Comparison of ENCODE assay signal across 17 cellular contexts in genomic region chr1:66532214-66532613, GRCh38. TPM values are rescaled to one million over a fixed set of nuclear protein-coding genes. Genes with fewer than 3 reads are reported as not detected.
DNase-seq lines count a peak whose midpoint lies in the region; ATAC-seq, FAIRE-seq and TF ChIP-seq lines count a peak whose summit lies in the region.
"Had no signal": no experiment of that assay in that cellular context is flagged by ENCODE, and none has a peak within 500 bp of the region (broad histone marks: within the 10 kb centered on the region; RNA-seq: fewer than 3 reads in every experiment).

No MANE protein-coding gene starts in this region.

- peaks cover 9% of the 10 kb centered on the region for H3K4me1 ChIP-seq in effector memory CD4-positive, alpha-beta T cell (ENCODE audit: control insufficient read depth, insufficient read depth, low read length, poor library complexity, severe bottlenecking)
- H3K4me1 ChIP-seq: Caco-2 had no signal

- CTCF ChIA-PET in activated CD4-positive, alpha-beta T cell treated with anti-CD3 and anti-CD28 coated beads for 36 hours (lab: Charles Lee) = interaction anchor here (0.6 to 1.1 kb wide), 4 partner anchors 26 to 78 kb away, joined by 3 to 6 read pairs (median 4); no protein-coding TSS in a partner anchor

- FAIRE-seq in frontal cortex (lab: Jason Lieb, UNC) = no peak
- FAIRE-seq: K562 had no signal

- no peak for ATAC-seq in activated CD4-positive, alpha-beta T cell treated with anti-CD3 and anti-CD28 coated beads for 36 hours
- no peak for ATAC-seq in memory B cell (ENCODE audit: low read depth)

- no peaks in the 10 kb centered on the region for H3K27me3 ChIP-seq in effector memory CD4-positive, alpha-beta T cell (replicated peaks; ENCODE audit: control insufficient read depth, insufficient read depth, low read length, poor library complexity, severe bottlenecking)

- no peak for DNase-seq in activated CD4-positive, alpha-beta T cell treated with anti-CD3 and anti-CD28 coated beads for 36 hours
- DNase-seq in activated CD4-positive, alpha-beta T cell treated with anti-CD3 and anti-CD28 coated beads for 1 hour = no peak
- no peak for DNase-seq in caudate nucleus (lab: John Stamatoyannopoulos, UW)
- DNase-seq in memory B cell (ENCODE audit: low spot score in 2 of 2) = no peak
- DNase-seq in GM20000 (ENCODE audit: low spot score) = no peak
- no peak for DNase-seq in frontal cortex (ENCODE audit: low spot score in 2 of 2)
- no peak for DNase-seq in effector memory CD4-positive, alpha-beta T cell
- DNase-seq: Caco-2; NCI-H1436; NCI-H524 treated with DMSO at 0.1 percent for 48 hours; RPMI8226; stimulated activated CD4-positive, alpha-beta T cell treated with anti-CD3 and anti-CD28 coated beads, Interleukin-2, amount 100 ng/mL, for 48 hours; T-helper 17 cell had no signal

- no peak for TF ChIP-seq CTCF in GM20000 (IDR thresholded peaks at IDR 0.05; ENCODE audit: extremely low read depth, missing control alignments)

- no peaks in the 10 kb centered on the region for H3K9me3 ChIP-seq in effector memory CD4-positive, alpha-beta T cell (ENCODE audit: control insufficient read depth, low read length)
- H3K9me3 ChIP-seq: Caco-2 had no signal

- no peaks in the 10 kb centered on the region for H3K9me3 Mint-ChIP-seq in activated CD4-positive, alpha-beta T cell treated with anti-CD3 and anti-CD28 coated beads for 36 hours (ENCODE audit: low read depth)
- H3K9me3 Mint-ChIP-seq in memory B cell = no peaks in the 10 kb centered on the region
- H3K9me3 Mint-ChIP-seq: activated naive CD4-positive, alpha-beta T cell treated with anti-CD3 and anti-CD28 coated beads, Interleukin-2, amount 50 U/mL, for 72 hours had no signal

- peak overlapping the region; percentile 76 for H3K4me3 Mint-ChIP-seq in activated CD4-positive, alpha-beta T cell treated with anti-CD3 and anti-CD28 coated beads for 36 hours
- peak overlapping the region; percentile 3 for H3K4me3 Mint-ChIP-seq in memory B cell

- H3K27me3 Mint-ChIP-seq in activated CD4-positive, alpha-beta T cell treated with anti-CD3 and anti-CD28 coated beads for 36 hours = peaks cover 35% of the 10 kb centered on the region
- peaks cover 24% of the 10 kb centered on the region for H3K27me3 Mint-ChIP-seq in memory B cell

- intact Hi-C loops in activated CD4-positive, alpha-beta T cell treated with anti-CD3 and anti-CD28 coated beads for 36 hours (cut with DNase I, micrococcal nuclease) = loop anchor here (10.0 kb wide), 1 partner anchor 193 kb away; no protein-coding TSS in a partner anchor

- H3K27ac Mint-ChIP-seq in activated CD4-positive, alpha-beta T cell treated with anti-CD3 and anti-CD28 coated beads for 36 hours = no peak overlapping the region
- H3K27ac Mint-ChIP-seq in memory B cell = no peak overlapping the region
- H3K27ac Mint-ChIP-seq: activated naive CD4-positive, alpha-beta T cell treated with anti-CD3 and anti-CD28 coated beads, Interleukin-2, amount 50 U/mL, for 72 hours; T-helper 17 cell had no signal

- H3K4me1 Mint-ChIP-seq in activated CD4-positive, alpha-beta T cell treated with anti-CD3 and anti-CD28 coated beads for 36 hours = peaks cover 13% of the 10 kb centered on the region
- peaks cover 14% of the 10 kb centered on the region for H3K4me1 Mint-ChIP-seq in memory B cell

- H3K36me3 Mint-ChIP-seq in activated CD4-positive, alpha-beta T cell treated with anti-CD3 and anti-CD28 coated beads for 36 hours (ENCODE audit: low read depth) = no peaks in the 10 kb centered on the region
- no peaks in the 10 kb centered on the region for H3K36me3 Mint-ChIP-seq in memory B cell

- H3K36me3 ChIP-seq in effector memory CD4-positive, alpha-beta T cell (ENCODE audit: control insufficient read depth, insufficient read depth, low read length) = no peaks in the 10 kb centered on the region

- H3K4me3 ChIP-seq in effector memory CD4-positive, alpha-beta T cell (ENCODE audit: insufficient read depth, low read depth, low read length, poor library complexity, severe bottlenecking) = no peak overlapping the region
- H3K4me3 ChIP-seq: K562 had no signal

- peak overlapping the region; percentile 87 for H3K27ac ChIP-seq in caudate nucleus (ENCODE audit: low read depth, low read length)
- peak overlapping the region; percentile 88 for H3K27ac ChIP-seq in temporal lobe (ENCODE audit: low read depth, low read length)
- H3K27ac ChIP-seq in effector memory CD4-positive, alpha-beta T cell (ENCODE audit: insufficient read depth, low read length, poor library complexity, severe bottlenecking) = no peak overlapping the region
- H3K27ac ChIP-seq: 22Rv1 had no signal

- POLR2A ChIA-PET in activated CD4-positive, alpha-beta T cell treated with anti-CD3 and anti-CD28 coated beads for 36 hours (lab: Charles Lee) = no interaction called here

RNA-seq across cellular contexts. Expression of gene SGIP1, which starts 1.7 kb away (rescaled TPM):
- total RNA-seq in activated CD4-positive, alpha-beta T cell treated with anti-CD3 and anti-CD28 coated beads for 36 hours = under 1 TPM; 0.02 to 0.05 TPM
- 78.2 TPM for total RNA-seq in temporal lobe
- total RNA-seq in frontal cortex = 45.2 TPM
- total RNA-seq: activated naive CD4-positive, alpha-beta T cell treated with anti-CD3 and anti-CD28 coated beads, Interleukin-2, amount 50 U/mL, for 72 hours; Caco-2 had no signal

Comparison
In these comparisons a context has a peak if more than half of its experiments do, and no peak if none do; other contexts are left out.
1. RNA of gene SGIP1, which starts 1.7 kb away (total RNA-seq): 78.2 TPM in temporal lobe (single experiment) and 45.2 TPM in frontal cortex (single experiment); 0.02 to 0.05 TPM in activated CD4-positive, alpha-beta T cell treated with anti-CD3 and anti-CD28 coated beads for 36 hours; every median in the first group is over 10 times any median in the second.